8 cellular contexts compared by ENCODE assay signal in genomic region chr18:74292541-74292858, GRCh38. TPM values are rescaled to one million over a fixed set of nuclear protein-coding genes. Genes with fewer than 3 reads are reported as not detected.
DNase-seq lines count a peak whose midpoint lies in the region; ATAC-seq, FAIRE-seq and TF ChIP-seq lines count a peak whose summit lies in the region.

No MANE protein-coding gene starts in this region.

- H3K9me2 ChIP-seq in PC-3 (replicated peaks; ENCODE audit: low read length) = no peaks in the 10 kb centered on the region

- BruUV-seq in PC-3 (replicated peaks; lab: Mats Ljungman, UMichigan) = no TSS peak

- CTCF ChIA-PET in PC-3 (lab: Charles Lee) = interaction anchor here (0.6 kb wide), 1 partner anchor 259 kb away, joined by 4 read pairs; no protein-coding TSS in a partner anchor

- H3F3A ChIP-seq in PC-3 (ENCODE audit: low read length, unreplicated experiment) = no peaks in the 10 kb centered on the region

- WGBS in esophagus, 2 donors = 9 to 10% methylated on average over 4 of the region's 4 CpGs

- peak overlapping the region; percentile 92 for H2AFZ ChIP-seq in PC-3 (ENCODE audit: low read length)

- ATAC-seq in PC-3 = no peak

- FAIRE-seq in D721Med (lab: Jason Lieb, UNC) = peak; percentile 97

- no peaks in the 10 kb centered on the region for H4K20me1 ChIP-seq in PC-3 (ENCODE audit: low read length)

- peak overlapping the region; percentile 96 for H3K4me2 ChIP-seq in PC-3 (ENCODE audit: low read length)

- no peak for DNase-seq in D721Med (ENCODE audit: insufficient read length, low spot score)
- DNase-seq in PC-3 = no peak
- DNase-seq in pons (ENCODE audit: low spot score) = peak; percentile 13
- no peak for DNase-seq in NCI-H1048 (lab: John Stamatoyannopoulos, UW)
- DNase-seq in posterior vena cava (ENCODE audit: low spot score) = no peak
- no peak for DNase-seq in T-helper 9 cell
- DNase-seq in NCI-H345 (lab: John Stamatoyannopoulos, UW) = no peak

- TF ChIP-seq CTCF in D721Med (IDR thresholded peaks at IDR 0.05; ENCODE audit: insufficient read depth, missing control alignments) (no peak), PC-3 (conservative IDR thresholded peaks at IDR 0.05; ENCODE audit: low read depth, low read length) (no peak)

- H3K79me2 ChIP-seq in PC-3 (ENCODE audit: low read length) = peaks cover 38% of the 10 kb centered on the region

- H3K27ac ChIP-seq in PC-3 (ENCODE audit: low read length) = no peak overlapping the region
- peak overlapping the region; percentile 6 to 66 for H3K27ac ChIP-seq in esophagus (ENCODE audit: low read depth in 2 of 2, low read length in 1 of 2)

- H3K9me3 ChIP-seq in PC-3 (ENCODE audit: low read length) (no peaks in the 10 kb centered on the region), esophagus (ENCODE audit: control insufficient read depth in 2 of 2, insufficient read depth in 1 of 2, low read depth in 1 of 2, low read length in 1 of 2) (no peaks in the 10 kb centered on the region)

- POLR2A ChIA-PET in PC-3 (lab: Charles Lee; ENCODE audit: unreplicated experiment) = no interaction called here

- H3K4me1 ChIP-seq in PC-3 (ENCODE audit: insufficient read depth, low read length) (peaks cover 28% of the 10 kb centered on the region), esophagus (ENCODE audit: control insufficient read depth in 2 of 2, insufficient read depth in 2 of 2, low read length in 1 of 2) (peaks cover 0 to 3% of the 10 kb centered on the region in 2 donors)

- H3K9ac ChIP-seq in PC-3 (ENCODE audit: low read length) = peak overlapping the region; percentile 39

- no peaks in the 10 kb centered on the region for H3K27me3 ChIP-seq in PC-3 (ENCODE audit: low read length)
- H3K27me3 ChIP-seq in esophagus (ENCODE audit: control insufficient read depth in 1 of 2, insufficient read depth in 2 of 2, low read length in 2 of 2) = no peaks in the 10 kb centered on the region

- intact Hi-C loops in PC-3 (cut with micrococcal nuclease) (loop anchor here (1.0 kb wide), 1 partner anchor 39 kb away; no protein-coding TSS in a partner anchor), posterior vena cava (cut with DNase I) (no loop called here)

- H3K4me3 ChIP-seq in PC-3 (ENCODE audit: low read length) = peak overlapping the region; percentile 91
- H3K4me3 ChIP-seq in esophagus (ENCODE audit: low read depth in 1 of 2, low read length in 2 of 2) = peak overlapping the region; percentile 75 to 93

- H3K36me3 ChIP-seq in PC-3 (ENCODE audit: low read depth, low read length) (no peaks in the 10 kb centered on the region), esophagus (ENCODE audit: control insufficient read depth in 2 of 2, insufficient read depth in 2 of 2, low read length in 1 of 2) (no peaks in the 10 kb centered on the region)

RNA-seq across cellular contexts. Expression of gene CYB5A, which starts 0.7 kb away (rescaled TPM):
- total RNA-seq in PC-3 (2014; rRNA removed) (98.0 and 130 TPM in 2 replicates), posterior vena cava (10 to 100 TPM; 39.8 to 46.7 TPM)
- polyA plus RNA-seq in esophagus = 10 to 100 TPM; 37.0 to 81.5 TPM

RNA-seq across cellular contexts. Expression of gene C18orf63, which starts 23.1 kb away (rescaled TPM):
- total RNA-seq in PC-3 (2014; rRNA removed) = not detected in 2 replicates
- polyA plus RNA-seq in esophagus = not detected
- total RNA-seq in posterior vena cava = not detected
